In genomic region chr1:151762941-151763921, GRCh38 we compare ENCODE assay signal across 1 cellular context.
TF ChIP-seq lines count a peak whose summit lies in the region.

Gene MRPL9, minus strand, starts transcription at chr1:151763496. Its CDS starts 17 bp downstream, at chr1:151763479.

TF ChIP-seq in HCT116, 20 proteins besides CTCF, POLR2A, EP300 and RAD21 (continued from another document):
- TF ChIP-seq TCF7L2 (IDR thresholded peaks at IDR 0.05; ENCODE audit: borderline replicate concordance, extremely low read depth, insufficient read depth, insufficient read length): peak; percentile 38
